Comparison of ENCODE assay signal across 13 cellular contexts in the genomic region with DNA sequence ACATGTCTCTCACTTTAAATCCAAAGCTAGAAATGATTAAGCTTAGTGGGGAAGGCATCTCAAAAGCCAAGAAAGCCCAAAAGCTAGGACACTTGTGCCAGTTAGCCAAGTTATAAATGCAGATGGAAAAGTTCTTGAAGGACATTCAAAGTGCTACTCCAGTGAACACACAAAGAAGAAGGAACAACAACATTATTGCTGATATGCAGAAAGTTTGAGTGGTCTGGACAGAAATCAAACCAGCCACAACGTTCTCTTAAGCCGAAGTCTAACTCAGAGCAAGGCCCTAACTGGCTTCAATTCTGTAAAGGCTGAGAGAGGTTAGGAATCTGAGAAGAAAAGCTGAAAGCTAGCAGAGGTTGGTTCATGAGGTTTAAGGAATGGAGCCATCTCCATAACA. TPM values are rescaled to one million over a fixed set of nuclear protein-coding genes. Genes with fewer than 3 reads are reported as not detected.
DNase-seq lines count a peak whose midpoint lies in the region; ATAC-seq, FAIRE-seq and TF ChIP-seq lines count a peak whose summit lies in the region.
"Had no signal": no experiment of that assay in that cellular context is flagged by ENCODE, and none has a peak within 500 bp of the region (broad histone marks: within the 10 kb centered on the region; RNA-seq: fewer than 3 reads in every experiment).

No MANE protein-coding gene starts in this region.

- DNase-seq in A549 (ENCODE audit: low read depth in 1 of 2, low spot score in 1 of 2) (no peak), nephron progenitor cell (no peak), A673 (ENCODE audit: low spot score) (no peak), iPS-NIHi7 (ENCODE audit: extremely low spot score) (no peak)
- DNase-seq in CD4-positive, alpha-beta memory T cell = no peak
- no peak for DNase-seq in central memory CD8-positive, alpha-beta T cell (ENCODE audit: low spot score in 2 of 2)
- DNase-seq: H7 had no signal

- TF ChIP-seq EP300 in A549 (IDR thresholded peaks at IDR 0.05) = no peak

- FAIRE-seq in A549 (lab: Jason Lieb, UNC) = no peak
- FAIRE-seq: A204.1, GM12878, GM18507 had no signal

- peak overlapping the region in 4 of 7 donors; percentile 6 to 25 (median 12) for H3K27ac Mint-ChIP-seq in CD4-positive, alpha-beta memory T cell
- peak overlapping the region; percentile 32 for H3K27ac Mint-ChIP-seq in central memory CD8-positive, alpha-beta T cell (ENCODE audit: low read depth)
- H3K27ac Mint-ChIP-seq in nephron progenitor cell = peak overlapping the region; percentile 5
- H3K27ac Mint-ChIP-seq: GM23338 had no signal

- H3K4me2 ChIP-seq in A549 = no peak overlapping the region
- H3K4me2 ChIP-seq: GM23338 had no signal

- ATAC-seq in A549 (no peak), GM18858 (IDR thresholded peaks at IDR 0.05; ENCODE audit: unreplicated experiment) (no peak)
- ATAC-seq in central memory CD8-positive, alpha-beta T cell (replicated peaks; ENCODE audit: extremely low read depth, poor library complexity, severe bottlenecking) = no peak
- ATAC-seq: GM12878, GM23338 had no signal

- H3K36me3 ChIP-seq in CD4-positive, alpha-beta memory T cell (ENCODE audit: insufficient read depth, low read length) = peaks cover 21% of the 10 kb centered on the region
- H3K36me3 ChIP-seq in A673 (ENCODE audit: insufficient read depth, low read length, poor library complexity, severe bottlenecking) = peaks cover 35% of the 10 kb centered on the region

- H3K27ac ChIP-seq in A549 (no peak overlapping the region), A673 (ENCODE audit: low read depth, low read length, poor library complexity, severe bottlenecking) (no peak overlapping the region)
- no peak overlapping the region for H3K27ac ChIP-seq in CD4-positive, alpha-beta memory T cell (ENCODE audit: low read depth, low read length)

- H3K27me3 Mint-ChIP-seq in CD4-positive, alpha-beta memory T cell = no peaks in the 10 kb centered on the region
- no peaks in the 10 kb centered on the region for H3K27me3 Mint-ChIP-seq in central memory CD8-positive, alpha-beta T cell
- no peaks in the 10 kb centered on the region for H3K27me3 Mint-ChIP-seq in nephron progenitor cell (ENCODE audit: low read depth, poor library complexity)

- no peaks in the 10 kb centered on the region for H3K27me3 ChIP-seq in CD4-positive, alpha-beta memory T cell (ENCODE audit: insufficient read depth, low read length)
- no peaks in the 10 kb centered on the region for H3K27me3 ChIP-seq in A673 (replicated peaks; ENCODE audit: insufficient read depth, low read depth, low read length, poor library complexity)

- H3K4me1 Mint-ChIP-seq in CD4-positive, alpha-beta memory T cell = peaks cover 0 to 2% (median 0%) of the 10 kb centered on the region in 4 donors
- H3K4me1 Mint-ChIP-seq in central memory CD8-positive, alpha-beta T cell = no peaks in the 10 kb centered on the region
- H3K4me1 Mint-ChIP-seq in nephron progenitor cell = no peaks in the 10 kb centered on the region
- H3K4me1 Mint-ChIP-seq: GM23338 had no signal

- no TSS peak for BruUV-seq in A673 (replicated peaks; lab: Mats Ljungman, UMichigan)

- no peaks in the 10 kb centered on the region for H3K9me3 ChIP-seq in A549
- H3K9me3 ChIP-seq in CD4-positive, alpha-beta memory T cell (ENCODE audit: control insufficient read depth in 1 of 2, low read length in 2 of 2) = no peaks in the 10 kb centered on the region
- H3K9me3 ChIP-seq in A673 (ENCODE audit: low read depth, low read length, poor library complexity, severe bottlenecking) = no peaks in the 10 kb centered on the region

- no peak for TF ChIP-seq POLR2A in A549 (IDR thresholded peaks at IDR 0.05; ENCODE audit: low read length)

- H3K4me1 ChIP-seq in A549 (0 out of 3 replicates have a peak, but pooled peaks cover under 1% of the 10 kb centered on the region), A673 (ENCODE audit: insufficient read depth, low read length, poor library complexity, severe bottlenecking) (no peaks in the 10 kb centered on the region)
- no peaks in the 10 kb centered on the region for H3K4me1 ChIP-seq in CD4-positive, alpha-beta memory T cell (ENCODE audit: insufficient read depth, low read length)

- intact Hi-C loops in CD4-positive, alpha-beta memory T cell (cut with micrococcal nuclease) = no loop called here
- intact Hi-C loops in A673 (cut with micrococcal nuclease; ENCODE audit: unreplicated experiment) = no loop called here

- H3K36me3 Mint-ChIP-seq in CD4-positive, alpha-beta memory T cell = peaks cover 47 to 70% of the 10 kb centered on the region in 2 donors
- H3K36me3 Mint-ChIP-seq in central memory CD8-positive, alpha-beta T cell (ENCODE audit: insufficient read depth) = peaks cover 26% of the 10 kb centered on the region
- peaks cover 67% of the 10 kb centered on the region for H3K36me3 Mint-ChIP-seq in nephron progenitor cell (ENCODE audit: low read depth)

- H3K9me3 Mint-ChIP-seq in CD4-positive, alpha-beta memory T cell = no peaks in the 10 kb centered on the region
- no peaks in the 10 kb centered on the region for H3K9me3 Mint-ChIP-seq in central memory CD8-positive, alpha-beta T cell
- no peaks in the 10 kb centered on the region for H3K9me3 Mint-ChIP-seq in nephron progenitor cell
- H3K9me3 Mint-ChIP-seq: CD14-positive monocyte, GM23338 had no signal

- TF ChIP-seq CTCF in A549 (IDR thresholded peaks at IDR 0.05) (no peak), nephron progenitor cell (IDR thresholded peaks at IDR 0.05) (no peak), A673 (conservative IDR thresholded peaks at IDR 0.05; ENCODE audit: low read depth, low read length) (no peak)

- WGBS in A549 (ENCODE audit: missing lambda C conversion rate) = 96% methylated on average over 2 of the region's 2 CpGs

- H3K4me3 ChIP-seq in A549 = no peak overlapping the region
- no peak overlapping the region for H3K4me3 ChIP-seq in CD4-positive, alpha-beta memory T cell (ENCODE audit: low read length in 2 of 2)
- no peak overlapping the region for H3K4me3 ChIP-seq in A673 (ENCODE audit: low read depth, low read length, poor library complexity, severe bottlenecking)
- H3K4me3 ChIP-seq: GM12878, GM23338 had no signal

- POLR2A ChIA-PET in A549 (lab: Yijun Ruan, JAX) (no interaction called here), A673 (lab: Charles Lee; ENCODE audit: low non-redundant PET) (no interaction called here)
- POLR2A ChIA-PET in CD4-positive, alpha-beta memory T cell (lab: Charles Lee; ENCODE audit: partially characterized antibody) = no interaction called here

- CTCF ChIA-PET in A549 (lab: Yijun Ruan, JAX) = interaction anchor here (1.0 to 3.0 kb wide), 4 partner anchors 10 to 119 kb away, joined by 3 to 19 read pairs (median 6); no protein-coding TSS in a partner anchor
- CTCF ChIA-PET in CD4-positive, alpha-beta memory T cell (lab: Charles Lee; ENCODE audit: partially characterized antibody) = interaction anchor here (0.6 to 1.2 kb wide), 2 partner anchors 49 to 488 kb away, joined by 3 to 4 read pairs; no protein-coding TSS in a partner anchor
- CTCF ChIA-PET in A673 (lab: Charles Lee) = no interaction called here

- no peak overlapping the region for H3K4me3 Mint-ChIP-seq in CD4-positive, alpha-beta memory T cell
- H3K4me3 Mint-ChIP-seq in central memory CD8-positive, alpha-beta T cell = no peak overlapping the region
- no peak overlapping the region for H3K4me3 Mint-ChIP-seq in nephron progenitor cell
- H3K4me3 Mint-ChIP-seq: CD14-positive monocyte, GM23338 had no signal

- TF ChIP-seq RAD21 in A549 (conservative IDR thresholded peaks at IDR 0.05 in 1 of 2, IDR thresholded peaks at IDR 0.05 in 1 of 2) = no peak

TF ChIP-seq in A549, 52 proteins besides CTCF, POLR2A, EP300 and RAD21:
- TF ChIP-seq, protein P1, sequence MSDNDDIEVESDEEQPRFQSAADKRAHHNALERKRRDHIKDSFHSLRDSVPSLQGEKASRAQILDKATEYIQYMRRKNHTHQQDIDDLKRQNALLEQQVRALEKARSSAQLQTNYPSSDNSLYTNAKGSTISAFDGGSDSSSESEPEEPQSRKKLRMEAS (IDR thresholded peaks at IDR 0.05) = no peak
- TF ChIP-seq MAFK (IDR thresholded peaks at IDR 0.05; ENCODE audit: partially characterized antibody) = peak; percentile 28
TF ChIP-seq in A549: peak in this region for 1.

RNA-seq across cellular contexts. Expression of a gene that starts 49.0 kb away (rescaled TPM):
- polyA plus RNA-seq in A549 (2011; rRNA removed) (94.5 and 97.3 TPM in 2 replicates), A549 (2017; fragmentation: RNase III; extraction: RNeasy Plus Mini Kit Qiagen cat#74134 plus additional on column Dnase treatment) (40.1 to 46.1 TPM (median 41.5 TPM) in 3 replicates)
- 50.8 and 63.9 TPM in 2 replicates for polyA plus RNA-seq in A549 (2012; cell fraction: cytosol; rRNA removed)
- polyA plus RNA-seq in A549 (2012; cell fraction: nucleus; rRNA removed) = 65.6 and 112 TPM in 2 replicates
- 159 and 172 TPM in 2 replicates for polyA minus RNA-seq in A549 (2011; rRNA and poly(A)+ RNA removed)
- 10 to 100 TPM; 64.0 to 71.0 TPM for total RNA-seq in CD4-positive, alpha-beta memory T cell
- polyA plus RNA-seq in CD4-positive, alpha-beta memory T cell = 10 to 100 TPM; 10.2 to 16.9 TPM
- 65.2 and 67.4 TPM in 2 replicates for total RNA-seq in A673 (2021)
